23 cellular contexts compared by ENCODE assay signal in genomic region chr15:65147902-65148301, GRCh38.
"Had no signal": no experiment of that assay in that cellular context is flagged by ENCODE, and none has a peak within 500 bp of the region (broad histone marks: within the 10 kb centered on the region; RNA-seq: fewer than 3 reads in every experiment).

No MANE protein-coding gene starts in this region.

- DNase-seq: heart left ventricle; hypothalamus; immature natural killer cell; kidney; left colon; left ventricle myocardium inferior; naive thymus-derived CD8-positive, alpha-beta T cell; nucleus accumbens; stimulated activated CD4-positive, alpha-beta T cell treated with anti-CD3 and anti-CD28 coated beads, Interleukin-4, amount 100 ng/mL, for 24 hours; stimulated activated naive CD4-positive, alpha-beta T cell; stomach; testis; thyroid gland; transverse colon; upper lobe of left lung had no signal

- H3K27ac Mint-ChIP-seq: stimulated activated effector memory CD8-positive, alpha-beta T cell treated with anti-CD3 and anti-CD28 coated beads, Interleukin-12 subunit alpha, Interleukin-12 subunit beta, amount 100 ng/mL, for 72 hours had no signal

- H3K27ac ChIP-seq: heart left ventricle, left ventricle myocardium inferior, parathyroid adenoma, right atrium auricular region, skin epidermis, stomach, testis, thyroid gland, transverse colon, upper lobe of left lung, vagina had no signal

- H3K9me3 ChIP-seq: heart left ventricle, left ventricle myocardium inferior, right atrium auricular region, stomach, testis, thyroid gland, transverse colon, upper lobe of left lung, vagina had no signal

- H3K9me3 Mint-ChIP-seq: immature natural killer cell; naive thymus-derived CD8-positive, alpha-beta T cell; neural crest cell; stimulated activated effector memory CD8-positive, alpha-beta T cell treated with anti-CD3 and anti-CD28 coated beads, Interleukin-12 subunit alpha, Interleukin-12 subunit beta, amount 100 ng/mL, for 72 hours had no signal

- H3K4me3 ChIP-seq: heart left ventricle, left ventricle myocardium inferior, lung, right atrium auricular region, skin epidermis, stomach, testis, thyroid gland, transverse colon, upper lobe of left lung, vagina had no signal

- H3K4me1 Mint-ChIP-seq: immature natural killer cell; naive thymus-derived CD8-positive, alpha-beta T cell; neural crest cell; stimulated activated effector memory CD8-positive, alpha-beta T cell treated with anti-CD3 and anti-CD28 coated beads, Interleukin-12 subunit alpha, Interleukin-12 subunit beta, amount 100 ng/mL, for 72 hours had no signal

- ATAC-seq: heart left ventricle; left colon; naive thymus-derived CD8-positive, alpha-beta T cell; sciatic nerve; stimulated activated effector memory CD8-positive, alpha-beta T cell treated with anti-CD3 and anti-CD28 coated beads, Interleukin-12 subunit alpha, Interleukin-12 subunit beta, amount 100 ng/mL, for 72 hours had no signal

- H3K4me1 ChIP-seq: heart left ventricle, left ventricle myocardium inferior, parathyroid adenoma, right atrium auricular region, stomach, thyroid gland, transverse colon, upper lobe of left lung, vagina had no signal

- H3K27me3 Mint-ChIP-seq: naive thymus-derived CD8-positive, alpha-beta T cell had no signal

- H3K27me3 ChIP-seq: heart left ventricle, right atrium auricular region, stomach, testis, thyroid gland, transverse colon, upper lobe of left lung, vagina had no signal

- H3K4me3 Mint-ChIP-seq: immature natural killer cell; naive thymus-derived CD8-positive, alpha-beta T cell; neural crest cell; stimulated activated effector memory CD8-positive, alpha-beta T cell treated with anti-CD3 and anti-CD28 coated beads, Interleukin-12 subunit alpha, Interleukin-12 subunit beta, amount 100 ng/mL, for 72 hours had no signal
